Comparison of ENCODE assay signal across 10 cellular contexts in the genomic region with DNA sequence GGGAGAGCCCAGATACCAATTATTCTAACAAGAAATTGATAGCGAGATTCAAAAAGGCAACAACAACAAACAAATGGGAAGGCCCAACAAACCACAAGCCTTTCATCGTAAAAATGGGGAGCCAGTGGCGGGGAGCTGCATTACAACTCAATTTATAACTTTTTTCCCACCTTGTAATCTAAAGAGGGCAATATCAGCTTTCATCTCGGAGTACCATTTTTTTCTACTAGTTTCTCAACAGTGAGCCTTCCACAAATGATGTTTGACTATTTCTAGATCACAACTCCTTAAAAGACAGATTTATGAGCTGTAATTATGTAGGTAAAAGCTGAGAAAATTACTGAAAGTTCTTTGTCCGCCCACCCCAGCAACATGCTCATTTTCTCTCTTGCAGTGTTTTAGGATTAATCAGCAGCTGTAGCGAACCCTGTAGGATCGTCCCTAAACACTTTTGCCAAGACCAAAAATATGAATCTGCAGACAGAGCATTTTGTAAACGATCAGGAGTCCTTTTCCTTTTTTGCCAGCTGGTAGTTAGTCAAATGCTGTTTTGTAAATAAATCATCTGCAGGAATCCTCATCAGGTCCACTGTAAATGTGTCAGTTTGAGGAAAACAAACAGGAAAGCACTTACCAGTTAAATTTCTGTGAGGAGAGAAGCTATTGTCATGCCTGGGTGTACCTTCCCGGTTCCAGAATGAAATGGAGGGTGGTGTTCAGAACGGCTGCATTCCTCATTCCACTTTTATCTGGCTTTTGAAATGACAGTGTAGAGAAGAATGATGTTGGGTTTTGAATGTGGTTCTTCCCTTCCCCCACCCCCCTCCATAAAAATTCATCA. TPM values are rescaled to one million over a fixed set of nuclear protein-coding genes. Genes with fewer than 3 reads are reported as not detected.
DNase-seq lines count a peak whose midpoint lies in the region; ATAC-seq lines count a peak whose summit lies in the region.
"Had no signal": no experiment of that assay in that cellular context is flagged by ENCODE, and none has a peak within 500 bp of the region (broad histone marks: within the 10 kb centered on the region; RNA-seq: fewer than 3 reads in every experiment).

No MANE protein-coding gene starts in this region.

- H2AFZ ChIP-seq in ACC112 (ENCODE audit: low read length, unreplicated experiment), result peak overlapping the region; percentile 100

- DNase-seq in HT1080 (ENCODE audit: low read depth) (peak; percentile 36), astrocyte of the hippocampus (ENCODE audit: low read depth, low spot score) (peak; percentile 73), left kidney (ENCODE audit: low read depth, low spot score) (peak; percentile 73), NCI-H187 treated with DMSO at 0.1 percent for 48 hours (lab: John Stamatoyannopoulos, UW) (no peak), T-helper 9 cell (no peak)
- DNase-seq: DND-41, MM.1S had no signal

- peaks cover 17% of the 10 kb centered on the region for H3K4me1 ChIP-seq in ACC112 (ENCODE audit: control insufficient read depth, insufficient read depth, low read length, unreplicated experiment)

- H3K27ac ChIP-seq in ACC112 (ENCODE audit: low read depth, low read length), result peak overlapping the region; percentile 54

- ATAC-seq in HG03175 (IDR thresholded peaks at IDR 0.05; ENCODE audit: unreplicated experiment) (no peak), GM19467 (IDR thresholded peaks at IDR 0.05; ENCODE audit: unreplicated experiment) (no peak)

- H3K4me3 ChIP-seq in ACC112 (ENCODE audit: low read depth, low read length), result peak overlapping the region; percentile 81

- peaks cover 6% of the 10 kb centered on the region for H3K79me2 ChIP-seq in ACC112 (ENCODE audit: control insufficient read depth, insufficient read depth, low read length, unreplicated experiment)

- H3K27me3 ChIP-seq in ACC112 (ENCODE audit: insufficient read depth, low read length), result no peaks in the 10 kb centered on the region

- H3K36me3 ChIP-seq in ACC112 (ENCODE audit: insufficient read depth, low read length), result no peaks in the 10 kb centered on the region

RNA-seq across cellular contexts. Expression of a gene that starts 53.2 kb away (rescaled TPM):
- total RNA-seq in HT1080 (2014; rRNA removed; shearing (Covaris generic)), result 1,009 and 1,217 TPM in 2 replicates
- 763 and 798 TPM in 2 replicates for polyA plus RNA-seq in HT1080 (2015; cell fraction: cytosol; rRNA removed)
- polyA plus RNA-seq in HT1080 (2015; cell fraction: nucleus; rRNA removed), result 313 and 369 TPM in 2 replicates

RNA-seq across cellular contexts. Expression of a gene that starts 53.6 kb away (rescaled TPM):
- 86.1 and 101 TPM in 2 replicates for total RNA-seq in HT1080 (2014; rRNA removed; shearing (Covaris generic))
- 81.1 and 89.0 TPM in 2 replicates for polyA plus RNA-seq in HT1080 (2015; cell fraction: cytosol; rRNA removed)
- 153 and 154 TPM in 2 replicates for polyA plus RNA-seq in HT1080 (2015; cell fraction: nucleus; rRNA removed)

Comparison
In these comparisons a context has a peak if more than half of its experiments do, and no peak if none do; other contexts are left out.
1. DNase-seq: peak in HT1080 (single experiment), astrocyte of the hippocampus (single experiment) and left kidney (single experiment); none in NCI-H187 treated with DMSO at 0.1 percent for 48 hours (single experiment) and T-helper 9 cell (single experiment).